1 cellular context compared by ENCODE assay signal in genomic region chr19:5961969-5962945, GRCh38.
TF ChIP-seq lines count a peak whose summit lies in the region.

No MANE protein-coding gene starts in this region.

TF ChIP-seq in HepG2, 621 proteins besides CTCF, POLR2A, EP300 and RAD21 (continued from another document and continues in another):
- TF ChIP-seq ZNF772 (CRISPR knock-in tag; IDR thresholded peaks at IDR 0.05) (peak; percentile 70; the same call in 1 of the 2 replicates), ZBTB21 (CRISPR knock-in tag; IDR thresholded peaks at IDR 0.05) (no peak), ZFYVE20 (CRISPR knock-in tag; IDR thresholded peaks at IDR 0.05; ENCODE audit: borderline replicate concordance, low read depth) (no peak), IRF9 (CRISPR knock-in tag; IDR thresholded peaks at IDR 0.05; ENCODE audit: borderline replicate concordance) (peak; percentile 77; the same call in 1 of the 2 replicates), KDM5B (CRISPR knock-in tag; IDR thresholded peaks at IDR 0.05; ENCODE audit: borderline replicate concordance) (peak; percentile 69; the same call in 1 of the 2 replicates), ZSCAN12 (CRISPR knock-in tag; IDR thresholded peaks at IDR 0.05) (no peak), GLI4 (CRISPR knock-in tag; IDR thresholded peaks at IDR 0.05; ENCODE audit: borderline replicate concordance) (no peak), ATF5 (CRISPR knock-in tag; IDR thresholded peaks at IDR 0.05; ENCODE audit: low read depth) (no peak), ZNF431 (CRISPR knock-in tag; IDR thresholded peaks at IDR 0.05; ENCODE audit: borderline replicate concordance, low read depth) (peak; percentile 78), STAG1 (CRISPR knock-in tag; IDR thresholded peaks at IDR 0.05) (peak; percentile 25; the same call in 1 of the 2 replicates), DMAP1 (CRISPR knock-in tag; IDR thresholded peaks at IDR 0.05) (peak; percentile 83), SP4 (CRISPR knock-in tag; IDR thresholded peaks at IDR 0.05) (no peak), ZSCAN5A (CRISPR knock-in tag; IDR thresholded peaks at IDR 0.05; ENCODE audit: borderline replicate concordance) (peak; percentile 90), CSRNP2 (CRISPR knock-in tag; conservative IDR thresholded peaks at IDR 0.05; ENCODE audit: low read depth) (no peak), ZNF510 (CRISPR knock-in tag; IDR thresholded peaks at IDR 0.05; ENCODE audit: low read depth) (0 out of 2 replicates have a peak, but pooled peaks have one; percentile 40), ZNF512B (CRISPR knock-in tag; IDR thresholded peaks at IDR 0.05; ENCODE audit: borderline replicate concordance) (no peak), PPARG (CRISPR knock-in tag; conservative IDR thresholded peaks at IDR 0.05) (peak; percentile 66), ATRX (CRISPR knock-in tag; IDR thresholded peaks at IDR 0.05; ENCODE audit: borderline replicate concordance) (no peak), PLRG1 (conservative IDR thresholded peaks at IDR 0.05) (no peak), ZNF552 (CRISPR knock-in tag; IDR thresholded peaks at IDR 0.05; ENCODE audit: borderline replicate concordance) (no peak; the same call in 1 of the 2 replicates), ZNF766 (CRISPR knock-in tag; IDR thresholded peaks at IDR 0.05; ENCODE audit: borderline replicate concordance) (0 out of 2 replicates have a peak, but pooled peaks have one; percentile 6), ZBED4 (CRISPR knock-in tag; IDR thresholded peaks at IDR 0.05; ENCODE audit: borderline replicate concordance) (peak; percentile 43; the same call in 1 of the 2 replicates), PREB (CRISPR knock-in tag; IDR thresholded peaks at IDR 0.05) (no peak), MXD1 (CRISPR knock-in tag; IDR thresholded peaks at IDR 0.05) (0 out of 2 replicates have a peak, but pooled peaks have one; percentile 66), TEAD2 (CRISPR knock-in tag; IDR thresholded peaks at IDR 0.05) (no peak), ZNF503 (CRISPR knock-in tag; IDR thresholded peaks at IDR 0.05) (peak; percentile 70; the same call in 1 of the 2 replicates), SMYD3 (CRISPR knock-in tag; IDR thresholded peaks at IDR 0.05) (peak; percentile 98), RARA (CRISPR knock-in tag; IDR thresholded peaks at IDR 0.05) (peak; percentile 84), ZNF543 (CRISPR knock-in tag; IDR thresholded peaks at IDR 0.05) (no peak; the same call in 1 of the 2 replicates), ARID5B (CRISPR knock-in tag; IDR thresholded peaks at IDR 0.05) (peak; percentile 89), ZNF616 (CRISPR knock-in tag; IDR thresholded peaks at IDR 0.05; ENCODE audit: low read depth) (no peak), ZNF432 (CRISPR knock-in tag; IDR thresholded peaks at IDR 0.05; ENCODE audit: borderline replicate concordance) (no peak), CREM (IDR thresholded peaks at IDR 0.05) (peak; percentile 83), CREM (CRISPR knock-in tag; IDR thresholded peaks at IDR 0.05) (no peak), ZNF44 (CRISPR knock-in tag; IDR thresholded peaks at IDR 0.05) (no peak), TMF1 (CRISPR knock-in tag; IDR thresholded peaks at IDR 0.05; ENCODE audit: low read depth) (peak; percentile 85), ZBTB2 (CRISPR knock-in tag; IDR thresholded peaks at IDR 0.05; ENCODE audit: low read depth) (no peak), AKAP8 (CRISPR knock-in tag; IDR thresholded peaks at IDR 0.05) (peak; percentile 96), ZNF567 (CRISPR knock-in tag; IDR thresholded peaks at IDR 0.05; ENCODE audit: borderline replicate concordance) (0 out of 2 replicates have a peak, but pooled peaks have one; percentile 74)
